31 cellular contexts compared by ENCODE assay signal in genomic region chr18:31573047-31573446, GRCh38. TPM values are rescaled to one million over a fixed set of nuclear protein-coding genes. Genes with fewer than 3 reads are reported as not detected.
DNase-seq lines count a peak whose midpoint lies in the region; ATAC-seq, FAIRE-seq and TF ChIP-seq lines count a peak whose summit lies in the region.
"Had no signal": no experiment of that assay in that cellular context is flagged by ENCODE, and none has a peak within 500 bp of the region (broad histone marks: within the 10 kb centered on the region; RNA-seq: fewer than 3 reads in every experiment).

No MANE protein-coding gene starts in this region.

- TF ChIP-seq POLR2A in GM12892 (IDR thresholded peaks at IDR 0.05; ENCODE audit: low read depth, low read length), result no peak

- H3K36me3 ChIP-seq in liver (ENCODE audit: control insufficient read depth in 4 of 4, insufficient read depth in 3 of 4, low read depth in 1 of 4, low read length in 3 of 4), result no peaks in the 10 kb centered on the region
- no peaks in the 10 kb centered on the region for H3K36me3 ChIP-seq in parathyroid adenoma (ENCODE audit: control insufficient read depth, insufficient read depth, low read length)
- H3K36me3 ChIP-seq: BE2C, HAP-1, MG63, SJSA1 had no signal

- peaks cover 5 to 51% (median 42%) of the 10 kb centered on the region in 4 donors for H3K4me1 ChIP-seq in liver (ENCODE audit: control insufficient read depth in 4 of 4, insufficient read depth in 4 of 4, low read length in 3 of 4)
- H3K4me1 ChIP-seq in parathyroid adenoma, result peaks cover 34% of the 10 kb centered on the region
- H3K4me1 ChIP-seq: BE2C, HAP-1, SJSA1 had no signal

- no peaks in the 10 kb centered on the region for H3K79me2 ChIP-seq in parathyroid adenoma

- intact Hi-C loops in Right ventricle myocardium inferior (cut with DNase I), result no loop called here

- H2AFZ ChIP-seq in parathyroid adenoma, result peak overlapping the region; percentile 67
- H2AFZ ChIP-seq: GM23248, PC-9 had no signal

- no peaks in the 10 kb centered on the region for H3K9me3 Mint-ChIP-seq in brain
- H3K9me3 Mint-ChIP-seq: CD8-positive, alpha-beta memory T cell had no signal

- DNase-seq in GM12892 (ENCODE audit: insufficient read length) (no peak), NCI-H1105 (lab: John Stamatoyannopoulos, UW) (no peak), Right ventricle myocardium inferior (ENCODE audit: missing footprints) (no peak)
- DNase-seq: 8988T; ACHN; BE2C; CD8-positive, alpha-beta memory T cell; DMS 273 treated with DMSO at 0.1 percent for 48 hours; DMS79; GF-D8; GM23248; HFFc6; IMR-90; KG1; MG63; NCI-H2029; NCI-H446; NCI-H524 treated with DMSO at 0.1 percent for 48 hours; NCI-H774; NK-92 treated with Interleukin-12 subunit alpha and Interleukin-12 subunit beta, amount 100 ng/mL, for 24 hours; PC-9; Right ventricle myocardium superior had no signal

- H3K36me3 Mint-ChIP-seq in brain, result no peaks in the 10 kb centered on the region
- H3K36me3 Mint-ChIP-seq: CD14-positive monocyte; CD8-positive, alpha-beta memory T cell had no signal

- no peak for ATAC-seq in GM18873 (IDR thresholded peaks at IDR 0.05; ENCODE audit: low FRiP score, unreplicated experiment)
- ATAC-seq in Right ventricle myocardium inferior, result no peak

- H3K4me1 Mint-ChIP-seq in brain, result peaks cover 19% of the 10 kb centered on the region
- H3K4me1 Mint-ChIP-seq: CD14-positive monocyte; CD8-positive, alpha-beta memory T cell had no signal

- no peaks in the 10 kb centered on the region for H3K9me3 ChIP-seq in liver (ENCODE audit: control insufficient read depth in 4 of 4, low read length in 3 of 4)
- H3K9me3 ChIP-seq in parathyroid adenoma (ENCODE audit: control insufficient read depth, low read length), result no peaks in the 10 kb centered on the region
- H3K9me3 ChIP-seq: BE2C, HAP-1, MG63, SJSA1 had no signal

- 40% methylated on average over 3 of the region's 3 CpGs for WGBS in liver

- no peak overlapping the region for H3K4me3 Mint-ChIP-seq in brain
- H3K4me3 Mint-ChIP-seq: CD14-positive monocyte; CD8-positive, alpha-beta memory T cell; HFFc6 had no signal

- peak; percentile 51 for FAIRE-seq in GM12892 (lab: Jason Lieb, UNC)
- FAIRE-seq: GM12891 had no signal

- H3K27me3 ChIP-seq in liver (ENCODE audit: control insufficient read depth in 4 of 4, insufficient read depth in 4 of 4, low read length in 3 of 4) (no peaks in the 10 kb centered on the region), parathyroid adenoma (ENCODE audit: control insufficient read depth, insufficient read depth, low read length) (no peaks in the 10 kb centered on the region)
- H3K27me3 ChIP-seq: BE2C, MG63, SJSA1 had no signal

- no peak overlapping the region for H3K4me2 ChIP-seq in parathyroid adenoma (ENCODE audit: low read length)
- H3K4me2 ChIP-seq: PC-9 had no signal

- H3K9ac ChIP-seq in liver (ENCODE audit: low read depth in 1 of 2, low read length in 2 of 2) (no peak overlapping the region), parathyroid adenoma (no peak overlapping the region)
- H3K9ac ChIP-seq: GM23248 had no signal

- TF ChIP-seq CTCF in brain (conservative IDR thresholded peaks at IDR 0.05) (no peak), liver (IDR thresholded peaks at IDR 0.05; ENCODE audit: low read depth, low read length, missing input control) (no peak), parathyroid adenoma (IDR thresholded peaks at IDR 0.05) (no peak)

- H3K27me3 Mint-ChIP-seq in brain, result peaks cover 3% of the 10 kb centered on the region

- H3K4me3 ChIP-seq in liver (ENCODE audit: low read depth in 1 of 3, low read length in 3 of 3) (no peak overlapping the region), parathyroid adenoma (ENCODE audit: low read depth, low read length) (no peak overlapping the region)
- H3K4me3 ChIP-seq: GM23248, HAP-1, MG63, PC-9, SJSA1 had no signal

- TF ChIP-seq RAD21 in liver (IDR thresholded peaks at IDR 0.05), result peak in 1 of 2 donors; percentile 9

- H3K27ac ChIP-seq in liver (ENCODE audit: low read depth in 1 of 2, low read length in 2 of 2) (peak overlapping the region; percentile 53 to 73), parathyroid adenoma (peak overlapping the region; percentile 45)
- H3K27ac ChIP-seq: GM23248, PC-9, SJSA1 had no signal

- peak overlapping the region in 3 of 5 experiments; percentile 73 to 91 (median 81) for H3K27ac Mint-ChIP-seq in brain
- H3K27ac Mint-ChIP-seq: CD14-positive monocyte; CD8-positive, alpha-beta memory T cell; HFFc6 had no signal

TF ChIP-seq in liver, 16 proteins besides CTCF, POLR2A, EP300 and RAD21:
- TF ChIP-seq GABPA (IDR thresholded peaks at IDR 0.05 in 1 of 2, conservative IDR thresholded peaks at IDR 0.05 in 1 of 2), result no peak
- TF ChIP-seq TAF1 (conservative IDR thresholded peaks at IDR 0.05), result no peak
- TF ChIP-seq FOXA2 (IDR thresholded peaks at IDR 0.05), result no peak
- TF ChIP-seq RXRA (IDR thresholded peaks at IDR 0.05), result peak in 1 of 2 donors; percentile 25
- TF ChIP-seq SP1 (IDR thresholded peaks at IDR 0.05), result peak; percentile 66
- TF ChIP-seq HNF4G (IDR thresholded peaks at IDR 0.05), result no peak
- TF ChIP-seq EGR1 (IDR thresholded peaks at IDR 0.05; ENCODE audit: low read depth in 2 of 2), result no peak
- TF ChIP-seq ZBTB33 (IDR thresholded peaks at IDR 0.05), result no peak
- TF ChIP-seq HNF4A (conservative IDR thresholded peaks at IDR 0.05), result peak; percentile 68 to 69

RNA-seq across cellular contexts. Expression of gene TTR, which starts 18.6 kb away (rescaled TPM):
- not detected for polyA plus RNA-seq in GM12892 (2012; ENCODE audit: missing spikeins)
- polyA plus RNA-seq in brain (ENCODE audit: insufficient read depth, low read depth, low replicate concordance) (2.4 TPM), liver (1,000 to 10,000 TPM; 1,251 to 4,751 TPM)
- total RNA-seq in liver (100 to 1,000 TPM; 295 to 600 TPM), Right ventricle myocardium inferior (not detected)
- total RNA-seq: CD8-positive, alpha-beta memory T cell; GM23248; HFFc6; IMR-90; PC-9; Right ventricle myocardium superior; RPMI7951; SJSA1 had no signal
- polyA plus RNA-seq: CD14-positive monocyte; CD8-positive, alpha-beta memory T cell; GM23248; IMR-90 had no signal

Comparison
In these comparisons a context has a peak if more than half of its experiments do, and no peak if none do; other contexts are left out.
1. RNA of gene TTR, which starts 18.6 kb away (total RNA-seq): 295 to 600 TPM in liver; not detected in Right ventricle myocardium inferior (single experiment); every median in the first group is over 100 times any median in the second.